ENCODE assay signal across 9 cellular contexts in the genomic region with DNA sequence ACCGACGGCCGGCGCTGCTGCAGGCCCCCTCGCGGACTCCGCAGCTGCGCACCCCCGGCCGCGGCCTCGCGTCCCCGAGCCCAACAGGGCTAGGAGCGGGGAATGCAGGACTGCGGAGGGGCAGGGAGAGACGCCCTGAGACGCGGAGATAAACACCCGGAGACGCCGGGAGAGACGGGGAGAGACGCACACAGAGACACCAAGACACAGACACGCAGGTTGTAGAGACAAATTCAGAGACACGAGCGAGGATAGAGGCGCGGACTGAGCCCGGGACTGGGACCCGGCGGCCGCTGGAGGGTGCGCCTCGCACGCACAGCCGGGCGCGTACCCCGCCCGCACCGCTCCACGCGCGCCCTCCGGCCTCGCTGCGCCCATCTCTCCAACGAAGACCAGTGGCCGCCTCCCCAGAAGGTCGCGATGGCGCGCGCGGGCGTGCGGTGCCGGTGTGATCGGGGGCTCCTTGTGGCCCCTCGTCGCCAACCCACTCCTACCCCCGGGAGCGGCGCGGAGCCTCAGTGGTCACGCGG. TPM values are rescaled to one million over a fixed set of nuclear protein-coding genes. Genes with fewer than 3 reads are reported as not detected.
DNase-seq lines count a peak whose midpoint lies in the region; ATAC-seq and TF ChIP-seq lines count a peak whose summit lies in the region.
"Had no signal": no experiment of that assay in that cellular context is flagged by ENCODE, and none has a peak within 500 bp of the region (broad histone marks: within the 10 kb centered on the region; RNA-seq: fewer than 3 reads in every experiment).

No MANE protein-coding gene starts in this region.

- H3K9me3 ChIP-seq in left lung: no peaks in the 10 kb centered on the region
- no peaks in the 10 kb centered on the region for H3K9me3 ChIP-seq in subcutaneous abdominal adipose tissue (ENCODE audit: control insufficient read depth in 5 of 5, low read length in 5 of 5)

- intact Hi-C loops in activated CD4-positive, alpha-beta T cell treated with anti-CD3 and anti-CD28 coated beads, Interleukin-2, amount 10 ng/mL, durations not matched to agents 24 days and 14 days (cut with micrococcal nuclease): no loop called here
- intact Hi-C loops in left lung (cut with DNase I): no loop called here

- CTCF ChIA-PET in HEK293T (lab: Yijun Ruan, JAX): no interaction called here

- peaks cover 46% of the 10 kb centered on the region for H3K27me3 Mint-ChIP-seq in activated CD4-positive, alpha-beta T cell treated with anti-CD3 and anti-CD28 coated beads, Interleukin-2, amount 10 ng/mL, durations not matched to agents 24 days and 14 days

- H3K4me3 Mint-ChIP-seq in activated CD4-positive, alpha-beta T cell treated with anti-CD3 and anti-CD28 coated beads, Interleukin-2, amount 10 ng/mL, durations not matched to agents 24 days and 14 days: peak overlapping the region; percentile 62

- H3K4me1 ChIP-seq in left lung (peaks cover 12 to 20% of the 10 kb centered on the region in 2 donors), subcutaneous abdominal adipose tissue (ENCODE audit: control insufficient read depth in 5 of 5, insufficient read depth in 5 of 5, low read length in 5 of 5) (peaks cover 0 to 23% (median 20%) of the 10 kb centered on the region in 5 donors)

- in situ Hi-C loops in ACHN (cut with HindIII; ENCODE audit: low pct_ligation_motif_present, low pct_unique_long_range_greater_than_20kb, low sequenced_read_pairs): no loop called here

- no peaks in the 10 kb centered on the region for H3K36me3 Mint-ChIP-seq in activated CD4-positive, alpha-beta T cell treated with anti-CD3 and anti-CD28 coated beads, Interleukin-2, amount 10 ng/mL, durations not matched to agents 24 days and 14 days (ENCODE audit: low read depth)

- no peak for TF ChIP-seq CTCF in left lung (IDR thresholded peaks at IDR 0.05)

- H3K9me3 Mint-ChIP-seq in activated CD4-positive, alpha-beta T cell treated with anti-CD3 and anti-CD28 coated beads, Interleukin-2, amount 10 ng/mL, durations not matched to agents 24 days and 14 days: no peaks in the 10 kb centered on the region

- H3K36me3 ChIP-seq in left lung (no peaks in the 10 kb centered on the region), subcutaneous abdominal adipose tissue (ENCODE audit: control insufficient read depth in 5 of 5, insufficient read depth in 5 of 5, low read length in 5 of 5) (no peaks in the 10 kb centered on the region)

- H3K4me1 Mint-ChIP-seq in activated CD4-positive, alpha-beta T cell treated with anti-CD3 and anti-CD28 coated beads, Interleukin-2, amount 10 ng/mL, durations not matched to agents 24 days and 14 days: peaks cover 4% of the 10 kb centered on the region

- POLR2A ChIA-PET in HEK293T (lab: Yijun Ruan, JAX): no interaction called here

- H3K27ac Mint-ChIP-seq in activated CD4-positive, alpha-beta T cell treated with anti-CD3 and anti-CD28 coated beads, Interleukin-2, amount 10 ng/mL, durations not matched to agents 24 days and 14 days: no peak overlapping the region

- ATAC-seq in left lung: peak; percentile 37
- ATAC-seq in HG02763 (IDR thresholded peaks at IDR 0.05; ENCODE audit: unreplicated experiment): no peak

- no peak for DNase-seq in activated CD4-positive, alpha-beta T cell treated with anti-CD3 and anti-CD28 coated beads, Interleukin-2, amount 10 ng/mL, durations not matched to agents 24 days and 14 days
- DNase-seq in activated CD4-positive, alpha-beta T cell treated with anti-CD3 and anti-CD28 coated beads for 4 hours: no peak
- DNase-seq in astrocyte of the hippocampus (ENCODE audit: low read depth, low spot score): peak; percentile 33
- no peak for DNase-seq in left lung
- no peak for DNase-seq in ACHN
- no peak for DNase-seq in HEK293T (ENCODE audit: extremely low spot score)
- DNase-seq: NCI-H187 had no signal

- H3K9ac ChIP-seq in subcutaneous abdominal adipose tissue (ENCODE audit: low read length in 5 of 5): no peak overlapping the region

- H3K4me3 ChIP-seq in left lung (peak overlapping the region in 1 of 2 donors; percentile 30), subcutaneous abdominal adipose tissue (ENCODE audit: low read depth in 1 of 5, low read length in 5 of 5) (peak overlapping the region in 3 of 5 donors; percentile 36 to 54 (median 50))

- peaks cover 30 to 83% of the 10 kb centered on the region in 2 donors for H3K27me3 ChIP-seq in left lung
- peaks cover 17 to 49% (median 44%) of the 10 kb centered on the region in 5 donors for H3K27me3 ChIP-seq in subcutaneous abdominal adipose tissue (ENCODE audit: control insufficient read depth in 5 of 5, insufficient read depth in 4 of 5, low read length in 5 of 5)

- H3K27ac ChIP-seq in left lung (no peak overlapping the region), subcutaneous abdominal adipose tissue (ENCODE audit: low read depth, low read length) (no peak overlapping the region)

TF ChIP-seq in HEK293T, 16 proteins besides CTCF, POLR2A, EP300 and RAD21:
- TF ChIP-seq FOXM1 (IDR thresholded peaks at IDR 0.05; ENCODE audit: borderline replicate concordance) (no peak), ELF4 (IDR thresholded peaks at IDR 0.05) (no peak), L3MBTL2 (conservative IDR thresholded peaks at IDR 0.05) (no peak), CTBP1 (IDR thresholded peaks at IDR 0.05; ENCODE audit: borderline replicate concordance) (no peak), FOXA1 (IDR thresholded peaks at IDR 0.05) (no peak), NFRKB (IDR thresholded peaks at IDR 0.05) (no peak), BHLHE40 (IDR thresholded peaks at IDR 0.05; ENCODE audit: borderline replicate concordance) (no peak), TARDBP (IDR thresholded peaks at IDR 0.05) (no peak), ARNT (IDR thresholded peaks at IDR 0.05) (no peak), ZNF384 (IDR thresholded peaks at IDR 0.05) (no peak), FOXK2 (IDR thresholded peaks at IDR 0.05) (no peak), SP1 (IDR thresholded peaks at IDR 0.05) (no peak), SUZ12 (IDR thresholded peaks at IDR 0.05) (no peak), HDGF (IDR thresholded peaks at IDR 0.05; ENCODE audit: borderline replicate concordance) (no peak)
- TF ChIP-seq, protein P1, sequence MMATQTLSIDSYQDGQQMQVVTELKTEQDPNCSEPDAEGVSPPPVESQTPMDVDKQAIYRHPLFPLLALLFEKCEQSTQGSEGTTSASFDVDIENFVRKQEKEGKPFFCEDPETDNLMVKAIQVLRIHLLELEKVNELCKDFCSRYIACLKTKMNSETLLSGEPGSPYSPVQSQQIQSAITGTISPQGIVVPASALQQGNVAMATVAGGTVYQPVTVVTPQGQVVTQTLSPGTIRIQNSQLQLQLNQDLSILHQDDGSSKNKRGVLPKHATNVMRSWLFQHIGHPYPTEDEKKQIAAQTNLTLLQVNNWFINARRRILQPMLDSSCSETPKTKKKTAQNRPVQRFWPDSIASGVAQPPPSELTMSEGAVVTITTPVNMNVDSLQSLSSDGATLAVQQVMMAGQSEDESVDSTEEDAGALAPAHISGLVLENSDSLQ (IDR thresholded peaks at IDR 0.05): no peak

RNA-seq across cellular contexts. Expression of a gene that starts 0.9 kb away (rescaled TPM):
- total RNA-seq in activated CD4-positive, alpha-beta T cell treated with anti-CD3 and anti-CD28 coated beads, Interleukin-2, amount 10 ng/mL, durations not matched to agents 24 days and 14 days: not detected in 2 replicates
- total RNA-seq in left lung: under 1 TPM; 0.17 to 0.55 TPM

RNA-seq across cellular contexts. Expression of a gene that starts 24.8 kb away (rescaled TPM):
- 2,240 and 2,301 TPM in 2 replicates for total RNA-seq in activated CD4-positive, alpha-beta T cell treated with anti-CD3 and anti-CD28 coated beads, Interleukin-2, amount 10 ng/mL, durations not matched to agents 24 days and 14 days
- 1,000 to 10,000 TPM; 1,286 to 1,367 TPM for total RNA-seq in left lung

RNA-seq across cellular contexts. Expression of a gene that starts 27.4 kb away (rescaled TPM):
- total RNA-seq in activated CD4-positive, alpha-beta T cell treated with anti-CD3 and anti-CD28 coated beads, Interleukin-2, amount 10 ng/mL, durations not matched to agents 24 days and 14 days: 20.4 and 22.5 TPM in 2 replicates
- total RNA-seq in left lung: 10 to 100 TPM; 23.8 to 31.4 TPM

RNA-seq across cellular contexts. Expression of a gene that starts 58.9 kb away (rescaled TPM):
- total RNA-seq in activated CD4-positive, alpha-beta T cell treated with anti-CD3 and anti-CD28 coated beads, Interleukin-2, amount 10 ng/mL, durations not matched to agents 24 days and 14 days: not detected in 2 replicates
- not detected for total RNA-seq in left lung
